ENCODE assay signal across 8 cellular contexts in the genomic region with DNA sequence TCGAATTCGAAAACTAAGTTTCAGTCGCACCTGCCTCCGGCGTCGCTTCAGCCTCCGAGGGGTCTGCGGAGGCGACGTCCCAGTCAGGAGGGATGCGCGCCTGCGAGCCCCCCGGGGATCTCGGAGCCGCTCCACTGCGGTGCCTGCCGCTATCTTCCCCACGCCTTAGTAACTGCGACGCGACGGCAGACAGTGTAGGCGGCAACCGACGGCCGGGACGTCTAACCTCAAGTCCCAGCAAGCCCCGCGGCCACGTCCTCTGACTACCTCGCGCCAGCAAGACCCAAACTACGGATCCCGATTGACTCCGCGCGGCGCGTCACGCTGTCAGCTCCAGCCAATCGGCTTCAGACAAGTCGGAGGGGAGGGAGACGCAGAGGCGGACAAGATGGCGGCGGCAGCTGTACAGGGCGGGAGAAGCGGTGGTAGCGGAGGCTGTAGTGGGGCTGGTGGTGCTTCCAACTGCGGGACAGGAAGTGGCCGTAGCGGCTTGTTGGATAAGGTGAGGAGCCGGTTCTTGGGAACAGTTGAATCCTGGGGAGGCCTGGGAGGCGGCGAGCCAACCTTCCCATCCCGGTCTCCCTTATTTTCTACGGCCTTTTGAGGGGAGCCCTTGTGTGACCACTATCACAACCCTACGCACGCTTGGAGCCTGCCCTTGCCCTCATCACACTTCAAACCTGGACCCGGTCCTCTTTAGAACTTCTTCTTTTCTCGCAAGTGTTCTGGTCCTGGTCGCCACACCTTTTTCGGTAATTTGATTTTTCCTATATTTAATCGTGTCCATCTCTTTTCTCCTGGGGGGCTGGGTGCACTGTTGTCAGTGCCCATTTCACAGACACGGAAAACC. TPM values are rescaled to one million over a fixed set of nuclear protein-coding genes. Genes with fewer than 3 reads are reported as not detected.
DNase-seq lines count a peak whose midpoint lies in the region; ATAC-seq, FAIRE-seq and TF ChIP-seq lines count a peak whose summit lies in the region.

A gene (plus strand): TSS at position 369 of the 850 bp plus-strand sequence. CDS start 20 bp downstream, at position 389.
A gene with protein sequence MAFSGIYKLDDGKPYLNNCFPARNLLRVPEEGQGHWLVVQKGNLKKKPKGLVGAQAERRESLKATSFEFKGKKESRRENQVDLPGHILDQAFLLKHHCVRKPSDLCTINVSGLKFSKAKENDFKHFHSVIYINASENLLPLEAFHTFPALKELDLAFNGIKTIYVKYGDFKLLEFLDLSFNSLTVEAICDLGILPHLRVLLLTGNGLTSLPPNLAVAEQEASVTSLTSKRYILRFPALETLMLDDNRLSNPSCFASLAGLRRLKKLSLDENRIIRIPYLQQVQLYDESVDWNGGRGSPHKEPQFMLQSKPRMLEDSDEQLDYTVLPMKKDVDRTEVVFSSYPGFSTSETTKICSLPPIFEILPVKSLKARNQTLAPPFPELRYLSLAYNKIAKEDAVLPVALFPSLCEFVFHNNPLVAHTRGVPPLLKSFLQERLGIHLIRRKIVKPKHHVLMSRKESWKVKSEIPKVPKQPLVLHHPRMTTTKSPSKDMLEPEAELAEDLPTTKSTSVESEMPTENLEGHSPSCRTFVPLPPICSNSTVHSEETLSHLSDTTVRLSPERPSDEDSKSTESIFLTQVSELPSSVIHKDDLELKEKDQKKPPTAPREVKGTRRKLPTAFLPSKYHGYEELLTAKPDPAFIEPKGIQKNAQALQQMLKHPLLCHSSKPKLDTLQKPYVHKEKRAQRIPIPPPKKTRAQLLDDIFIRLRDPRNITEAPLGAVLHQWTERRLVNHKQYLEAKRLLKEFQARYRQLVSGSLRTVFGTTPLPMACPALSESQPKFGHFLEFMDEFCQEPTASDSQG (minus strand): TSS at position 194 of the 850 bp plus-strand sequence. CDS start 8,213 bp downstream, outside the sequence.

- H3K27ac Mint-ChIP-seq in Calu3 (ENCODE audit: unreplicated experiment) = peak within 1 kb of the TSS; percentile 99

- H3K9ac ChIP-seq in HUES64 (ENCODE audit: low read depth, low read length) (peak within 1 kb of the TSS; percentile 91), OCI-LY1 (ENCODE audit: low read length) (peak within 1 kb of the TSS; percentile 100), endothelial cell of umbilical vein (replicated peaks; ENCODE audit: extremely low read depth, insufficient read depth, low read length) (peak within 1 kb of the TSS; percentile 91)

- no peaks in the 10 kb centered on the region for H3K27me3 Mint-ChIP-seq in Calu3 (ENCODE audit: unreplicated experiment)

- H2AFZ ChIP-seq in OCI-LY1 (ENCODE audit: low read length) = no peak within 1 kb of the TSS
- peak within 1 kb of the TSS; percentile 91 for H2AFZ ChIP-seq in endothelial cell of umbilical vein (ENCODE audit: low read depth, low read length)

- intact Hi-C loops in Calu3 (cut with micrococcal nuclease; ENCODE audit: unreplicated experiment) (no loop called here), endothelial cell of umbilical vein (cut with micrococcal nuclease) (loop anchor here (2.0 to 5.0 kb wide), 2 partner anchors 14 to 83 kb away; no protein-coding TSS in a partner anchor)

- H3K4me1 Mint-ChIP-seq in Calu3 (ENCODE audit: low read depth, unreplicated experiment) = peaks cover 17% of the 10 kb centered on the region

- H3K9me3 ChIP-seq in HUES64 (ENCODE audit: insufficient read depth, low read depth, low read length) (no peaks in the 10 kb centered on the region), OCI-LY1 (ENCODE audit: low read length) (no peaks in the 10 kb centered on the region), endothelial cell of umbilical vein (replicated peaks; ENCODE audit: control insufficient read depth, insufficient read depth, low read length) (no peaks in the 10 kb centered on the region)

- FAIRE-seq in endothelial cell of umbilical vein (lab: Jason Lieb, UNC) = peak; percentile 97

- BruUV-seq in Calu3 (replicated peaks; lab: Mats Ljungman, UMichigan) = TSS peak; percentile 61
- BruUV-seq in endothelial cell of umbilical vein (replicated peaks; lab: Mats Ljungman, UMichigan) = TSS peak; percentile 54

- POLR2A ChIA-PET in endothelial cell of umbilical vein (lab: Charles Lee) = interaction anchor here (0.9 to 1.4 kb wide), 2 partner anchors 11 kb away, joined by 3 to 4 read pairs; no protein-coding TSS in a partner anchor

- H3K4me3 Mint-ChIP-seq in Calu3 (ENCODE audit: low read depth, unreplicated experiment) = peak within 1 kb of the TSS; percentile 93

- H3K9me1 ChIP-seq in endothelial cell of umbilical vein (replicated peaks; ENCODE audit: control insufficient read depth, extremely low read depth, insufficient read depth, low read length) = no peaks in the 10 kb centered on the region

- dilution Hi-C loops in endothelial cell of umbilical vein (cut with MboI; ENCODE audit: extremely low pct_ligation_motif_present, low sequenced_read_pairs) = no loop called here

- ATAC-seq in GM21447 (IDR thresholded peaks at IDR 0.05; ENCODE audit: unreplicated experiment) = peak; percentile 84

- no peaks in the 10 kb centered on the region for H3F3A ChIP-seq in OCI-LY1 (ENCODE audit: insufficient read depth, low read length)

- TF ChIP-seq CTCF in Calu3 (IDR thresholded peaks at IDR 0.05; ENCODE audit: unreplicated experiment) (no peak), OCI-LY1 (IDR thresholded peaks at IDR 0.05; ENCODE audit: low read length) (no peak), endothelial cell of umbilical vein (IDR thresholded peaks at IDR 0.05; ENCODE audit: extremely low read depth in 1 of 2, insufficient read depth in 1 of 2, low read depth in 1 of 2, low read length in 2 of 2) (no peak)

- H3K36me3 ChIP-seq in HUES64 (ENCODE audit: insufficient read depth, low read length) (peaks cover 21% of the 10 kb centered on the region; the same call in 1 of the 2 replicates), OCI-LY1 (ENCODE audit: insufficient read depth, low read length) (peaks cover 44% of the 10 kb centered on the region), endothelial cell of umbilical vein (ENCODE audit: control insufficient read depth in 2 of 2, extremely low read depth in 1 of 2, insufficient read depth in 2 of 2, low read length in 2 of 2) (peaks cover 0 to 4% of the 10 kb centered on the region in 2 experiments)

- peak within 1 kb of the TSS; percentile 71 for H3K27ac ChIP-seq in HUES64 (ENCODE audit: low read depth, low read length)
- H3K27ac ChIP-seq in OCI-LY1 (ENCODE audit: low read depth, low read length, poor library complexity, severe bottlenecking) = peak within 1 kb of the TSS; percentile 85
- peak within 1 kb of the TSS; percentile 73 for H3K27ac ChIP-seq in endothelial cell of umbilical vein (ENCODE audit: insufficient read depth, low read depth, low read length)

- H4K20me1 ChIP-seq in OCI-LY1 (ENCODE audit: insufficient read depth, low read length) (no peaks in the 10 kb centered on the region), endothelial cell of umbilical vein (replicated peaks; ENCODE audit: control insufficient read depth, extremely low read depth, insufficient read depth, low read length) (peaks cover under 1% of the 10 kb centered on the region)

- peaks cover 37% of the 10 kb centered on the region for H3K36me3 Mint-ChIP-seq in Calu3 (ENCODE audit: insufficient read depth, unreplicated experiment)

- CTCF ChIA-PET in Calu3 (lab: Charles Lee) = interaction anchor here (0.6 to 1.4 kb wide), 2 partner anchors 19 to 1088 kb away, joined by 3 read pairs; no protein-coding TSS in a partner anchor
- CTCF ChIA-PET in endothelial cell of umbilical vein (lab: Charles Lee) = interaction anchor here (0.6 to 1.4 kb wide), 7 partner anchors 11 to 299 kb away, joined by 3 to 7 read pairs (median 3); no protein-coding TSS in a partner anchor

- H3K4me3 ChIP-seq in HUES64 (ENCODE audit: low read length) (peak within 1 kb of the TSS; percentile 86), OCI-LY1 (ENCODE audit: low read depth, low read length, poor library complexity, severe bottlenecking) (peak within 1 kb of the TSS; percentile 99), endothelial cell of umbilical vein (replicated peaks in 1 of 3; ENCODE audit: insufficient read depth in 1 of 3, low read depth in 1 of 3, low read length in 3 of 3) (peak within 1 kb of the TSS; percentile 55 to 95 (median 93))

- H3K4me1 ChIP-seq in HUES64 (ENCODE audit: insufficient read depth, low read length) (no peaks in the 10 kb centered on the region), OCI-LY1 (ENCODE audit: insufficient read depth, low read length, severe bottlenecking) (peaks cover 51% of the 10 kb centered on the region), endothelial cell of umbilical vein (ENCODE audit: control insufficient read depth, extremely low read depth, insufficient read depth, low read length) (peaks cover 12% of the 10 kb centered on the region)

- no peaks in the 10 kb centered on the region for H3K9me3 Mint-ChIP-seq in Calu3 (ENCODE audit: low read depth, unreplicated experiment)

- peak; percentile 82 for TF ChIP-seq POLR2A in endothelial cell of umbilical vein (IDR thresholded peaks at IDR 0.05; ENCODE audit: low read depth, low read length)

- H3K4me2 ChIP-seq in OCI-LY1 (ENCODE audit: low read length) (peak within 1 kb of the TSS; percentile 97), endothelial cell of umbilical vein (ENCODE audit: insufficient read depth, low read length) (peak within 1 kb of the TSS; percentile 92)

- H3K27me3 ChIP-seq in HUES64 (ENCODE audit: insufficient read depth, low read length) (no peaks in the 10 kb centered on the region), OCI-LY1 (ENCODE audit: insufficient read depth, low read length) (no peaks in the 10 kb centered on the region), endothelial cell of umbilical vein (ENCODE audit: control insufficient read depth in 2 of 2, insufficient read depth in 2 of 2, low read length in 2 of 2) (no peaks in the 10 kb centered on the region)

- peak; percentile 97 for DNase-seq in Calu3
- DNase-seq in activated T-cell treated with anti-CD3 and anti-CD28 coated beads for 1 hour (ENCODE audit: low read depth) = peak; percentile 93
- peak; percentile 99 for DNase-seq in endothelial cell of umbilical vein (ENCODE audit: low read depth, low spot score)
- peak; percentile 99 for DNase-seq in midbrain (lab: John Stamatoyannopoulos, UW)
- DNase-seq in stimulated activated CD8-positive, alpha-beta memory T cell treated with anti-CD3 and anti-CD28 coated beads, Interleukin-2, amount 100 ng/mL, for 1 hour (ENCODE audit: low read depth in 2 of 2) = peak; percentile 94 to 97

- H3K79me2 ChIP-seq in OCI-LY1 (ENCODE audit: insufficient read depth, low read length) (peaks cover 54% of the 10 kb centered on the region), endothelial cell of umbilical vein (ENCODE audit: control insufficient read depth, insufficient read depth, low read length) (peaks cover 50% of the 10 kb centered on the region)

- no peaks in the 10 kb centered on the region for H3K9me2 ChIP-seq in OCI-LY1 (ENCODE audit: low read depth, low read length)

- under 1% methylated on average over 66 of the region's 66 CpGs for WGBS in HUES64

RNA-seq across cellular contexts. Expression of the first gene that starts in this region (rescaled TPM):
- total RNA-seq in Calu3 (2022) (195 and 209 TPM in 2 replicates), endothelial cell of umbilical vein (140 and 152 TPM in 2 replicates)
- 159 TPM for polyA plus RNA-seq in HUES64 (2013, experiment 1 of 2)
- 161 TPM for polyA plus RNA-seq in HUES64 (2013, experiment 2 of 2)
- 82.8 and 88.9 TPM in 2 replicates for polyA plus RNA-seq in endothelial cell of umbilical vein
- polyA plus RNA-seq in endothelial cell of umbilical vein (2011; cell fraction: cytosol; rRNA removed) = 87.1 and 95.7 TPM in 2 replicates
- 46.3 and 75.5 TPM in 2 replicates for polyA plus RNA-seq in endothelial cell of umbilical vein (2011; cell fraction: nucleus; rRNA removed)
- polyA plus RNA-seq in endothelial cell of umbilical vein (2012) = 118 and 131 TPM in 2 replicates
- polyA minus RNA-seq in endothelial cell of umbilical vein = 56.3 and 58.7 TPM in 2 replicates
- 45.9 TPM for polyA minus RNA-seq in endothelial cell of umbilical vein (2011; cell fraction: cytosol; rRNA and poly(A)+ RNA removed)
- 11.5 and 21.0 TPM in 2 replicates for polyA minus RNA-seq in endothelial cell of umbilical vein (2011; cell fraction: nucleus; rRNA and poly(A)+ RNA removed)

RNA-seq across cellular contexts. Expression of the second gene that starts in this region (rescaled TPM):
- total RNA-seq in Calu3 (2022) = 18.4 and 20.1 TPM in 2 replicates
- 5.0 TPM for polyA plus RNA-seq in HUES64 (2013, experiment 1 of 2)
- 4.6 TPM for polyA plus RNA-seq in HUES64 (2013, experiment 2 of 2)
- 11.2 and 28.6 TPM in 2 replicates for total RNA-seq in endothelial cell of umbilical vein
- 6.3 and 8.6 TPM in 2 replicates for polyA plus RNA-seq in endothelial cell of umbilical vein
- polyA plus RNA-seq in endothelial cell of umbilical vein (2011; cell fraction: cytosol; rRNA removed) = 7.5 and 8.4 TPM in 2 replicates
- polyA plus RNA-seq in endothelial cell of umbilical vein (2011; cell fraction: nucleus; rRNA removed) = 24.5 and 24.8 TPM in 2 replicates
- 6.4 and 6.6 TPM in 2 replicates for polyA plus RNA-seq in endothelial cell of umbilical vein (2012)
- 33.0 and 33.7 TPM in 2 replicates for polyA minus RNA-seq in endothelial cell of umbilical vein
- polyA minus RNA-seq in endothelial cell of umbilical vein (2011; cell fraction: cytosol; rRNA and poly(A)+ RNA removed) = 9.2 TPM
- polyA minus RNA-seq in endothelial cell of umbilical vein (2011; cell fraction: nucleus; rRNA and poly(A)+ RNA removed) = 45.2 and 45.7 TPM in 2 replicates

Comparison
In these comparisons a context has a peak if more than half of its experiments do, and no peak if none do; other contexts are left out.
1. Peak in every context shown above with its lines: DNase-seq, ATAC-seq, H3K4me3 ChIP-seq and H3K27ac ChIP-seq.